In the genomic region with DNA sequence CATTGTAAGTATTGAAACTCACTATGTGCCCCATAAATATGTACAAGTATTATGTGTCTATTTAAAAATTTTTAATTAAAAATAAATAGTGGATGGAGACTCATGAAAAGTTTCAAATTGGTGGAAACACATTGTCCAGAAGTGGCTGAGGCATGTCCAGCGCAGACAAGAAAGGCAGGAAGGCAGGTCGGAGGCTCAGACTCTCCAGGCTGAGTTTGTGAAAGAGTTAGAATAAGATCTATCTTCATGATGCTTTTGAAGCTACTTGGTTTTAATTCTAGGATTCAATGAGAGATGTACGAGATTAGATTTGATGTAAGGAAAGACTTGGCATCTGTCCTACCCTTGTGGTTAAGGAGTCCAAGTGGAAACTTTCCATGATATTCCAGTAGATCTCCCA, we compare ENCODE assay signal across 27 cellular contexts. TPM values are rescaled to one million over a fixed set of nuclear protein-coding genes. Genes with fewer than 3 reads are reported as not detected.
DNase-seq lines count a peak whose midpoint lies in the region; TF ChIP-seq lines count a peak whose summit lies in the region.
"Had no signal": no experiment of that assay in that cellular context is flagged by ENCODE, and none has a peak within 500 bp of the region (broad histone marks: within the 10 kb centered on the region; RNA-seq: fewer than 3 reads in every experiment).

No MANE protein-coding gene starts in this region.

- no peak overlapping the region for H3K27ac ChIP-seq in thyroid gland
- H3K27ac ChIP-seq: BLaER1 had no signal

- TF ChIP-seq CTCF in thyroid gland (IDR thresholded peaks at IDR 0.05): no peak

- peak overlapping the region; percentile 4 for H3K27ac Mint-ChIP-seq in activated naive CD4-positive, alpha-beta T cell treated with anti-CD3 and anti-CD28 coated beads, Interleukin-2, amount 50 U/mL, for 24 hours
- H3K27ac Mint-ChIP-seq: CD14-positive monocyte; CD4-positive, CD25-positive, alpha-beta regulatory T cell; CD8-positive, alpha-beta memory T cell had no signal

- H3K27me3 Mint-ChIP-seq in activated naive CD4-positive, alpha-beta T cell treated with anti-CD3 and anti-CD28 coated beads, Interleukin-2, amount 50 U/mL, for 24 hours: no peaks in the 10 kb centered on the region

- no peaks in the 10 kb centered on the region for H3K4me1 ChIP-seq in thyroid gland
- H3K4me1 ChIP-seq: BE2C had no signal

- H3K4me3 Mint-ChIP-seq in activated naive CD4-positive, alpha-beta T cell treated with anti-CD3 and anti-CD28 coated beads, Interleukin-2, amount 50 U/mL, for 24 hours: no peak overlapping the region
- H3K4me3 Mint-ChIP-seq: CD14-positive monocyte; CD4-positive, alpha-beta memory T cell; CD4-positive, CD25-positive, alpha-beta regulatory T cell; CD8-positive, alpha-beta memory T cell had no signal

- no peak for TF ChIP-seq POLR2A in thyroid gland (IDR thresholded peaks at IDR 0.05)

- 82 to 88% methylated on average over 3 of the region's 3 CpGs for WGBS in thyroid gland, 2 donors

- no peaks in the 10 kb centered on the region for H3K36me3 ChIP-seq in thyroid gland
- H3K36me3 ChIP-seq: BE2C, BLaER1 had no signal

- H3K27me3 ChIP-seq in thyroid gland: no peaks in the 10 kb centered on the region
- H3K27me3 ChIP-seq: BE2C had no signal

- H3K9me3 ChIP-seq in thyroid gland: no peaks in the 10 kb centered on the region
- H3K9me3 ChIP-seq: BE2C, BLaER1 had no signal

- intact Hi-C loops in thyroid gland (cut with DNase I): no loop called here

- no peaks in the 10 kb centered on the region for H3K9me3 Mint-ChIP-seq in activated naive CD4-positive, alpha-beta T cell treated with anti-CD3 and anti-CD28 coated beads, Interleukin-2, amount 50 U/mL, for 24 hours
- H3K9me3 Mint-ChIP-seq: CD4-positive, alpha-beta memory T cell; CD8-positive, alpha-beta memory T cell had no signal

- H3K4me1 Mint-ChIP-seq in activated naive CD4-positive, alpha-beta T cell treated with anti-CD3 and anti-CD28 coated beads, Interleukin-2, amount 50 U/mL, for 24 hours: peaks cover 6% of the 10 kb centered on the region
- H3K4me1 Mint-ChIP-seq: CD14-positive monocyte; CD4-positive, alpha-beta memory T cell; CD8-positive, alpha-beta memory T cell had no signal

- no peak for DNase-seq in activated naive CD4-positive, alpha-beta T cell treated with anti-CD3 and anti-CD28 coated beads, Interleukin-2, amount 50 U/mL, for 16 hours
- peak; percentile 8 for DNase-seq in SK-N-DZ (ENCODE audit: low spot score)
- DNase-seq in amniotic epithelial cell (ENCODE audit: low read depth): peak; percentile 2
- DNase-seq in medulla oblongata (ENCODE audit: extremely low spot score): no peak
- DNase-seq in thyroid gland: no peak
- DNase-seq: 8988T; ACHN; BE2C; C1 segment of cervical spinal cord; CD4-positive, alpha-beta memory T cell; CD4-positive, CD25-positive, alpha-beta regulatory T cell; CD8-positive, alpha-beta memory T cell; COR-L47; DMS 273 treated with DMSO at 0.1 percent for 48 hours; DMS153; DMS53; DMS79; DND-41; EL; GDM1 had no signal

- no peak overlapping the region for H3K4me3 ChIP-seq in thyroid gland (replicated peaks in 1 of 3)
- H3K4me3 ChIP-seq: BLaER1, GM12878 had no signal

- no peaks in the 10 kb centered on the region for H3K36me3 Mint-ChIP-seq in activated naive CD4-positive, alpha-beta T cell treated with anti-CD3 and anti-CD28 coated beads, Interleukin-2, amount 50 U/mL, for 24 hours
- H3K36me3 Mint-ChIP-seq: CD14-positive monocyte; CD4-positive, alpha-beta memory T cell; CD4-positive, CD25-positive, alpha-beta regulatory T cell; CD8-positive, alpha-beta memory T cell had no signal

RNA-seq across cellular contexts. Expression of gene PNMA6F, which starts 19.8 kb away (rescaled TPM):
- polyA plus RNA-seq in SK-N-DZ (2014; cell fraction: cytosol; rRNA removed): not detected in 2 replicates
- not detected in 2 replicates for polyA plus RNA-seq in SK-N-DZ (2014; cell fraction: nucleus; rRNA removed)
- total RNA-seq in thyroid gland: not detected
- total RNA-seq: A673; CD4-positive, alpha-beta memory T cell; CD4-positive, CD25-positive, alpha-beta regulatory T cell; CD8-positive, alpha-beta memory T cell; Daoy; GM12878 had no signal
- polyA plus RNA-seq: AG04450; CD14-positive monocyte; CD4-positive, alpha-beta memory T cell; CD4-positive, CD25-positive, alpha-beta regulatory T cell; CD8-positive, alpha-beta memory T cell; GM12878 had no signal

RNA-seq across cellular contexts. Expression of gene ZNF275, which starts 32.2 kb away (rescaled TPM):
- 3.3 and 3.4 TPM in 2 replicates for polyA plus RNA-seq in SK-N-DZ (2014; cell fraction: cytosol; rRNA removed)
- 2.8 and 6.4 TPM in 2 replicates for polyA plus RNA-seq in SK-N-DZ (2014; cell fraction: nucleus; rRNA removed)
- total RNA-seq in thyroid gland: 10 to 100 TPM in 3 of 4 donors, 1 to 10 TPM in 1; 8.2 to 16.4 (median 12.1) TPM

Comparison
In these comparisons a context has a peak if more than half of its experiments do, and no peak if none do; other contexts are left out.
1. DNase-seq: peak in SK-N-DZ (single experiment) and amniotic epithelial cell (single experiment); none in activated naive CD4-positive, alpha-beta T cell treated with anti-CD3 and anti-CD28 coated beads, Interleukin-2, amount 50 U/mL, for 16 hours (single experiment), medulla oblongata (single experiment) and thyroid gland (0 of 2).